Comparison of ENCODE assay signal across 26 cellular contexts in the genomic region with DNA sequence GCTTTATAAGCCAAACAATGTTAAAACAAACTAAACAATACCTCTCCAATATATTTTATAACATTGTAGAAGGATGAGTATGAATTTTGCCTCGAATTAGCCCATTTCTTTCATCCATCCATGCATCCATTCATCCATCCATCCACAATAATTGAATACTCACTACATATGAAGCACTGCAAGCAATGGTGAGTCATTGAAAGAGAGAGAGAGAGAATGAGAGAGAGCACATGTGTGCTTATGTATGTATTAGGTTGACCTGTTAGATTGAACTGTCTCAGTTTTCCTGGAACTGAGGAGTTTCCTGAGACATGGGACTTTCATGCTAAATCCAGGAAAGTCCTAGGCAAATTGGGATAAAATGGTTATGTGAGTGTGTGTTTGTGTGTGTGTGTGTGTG.
"Had no signal": no experiment of that assay in that cellular context is flagged by ENCODE, and none has a peak within 500 bp of the region (broad histone marks: within the 10 kb centered on the region; RNA-seq: fewer than 3 reads in every experiment).

No MANE protein-coding gene starts in this region.

- DNase-seq: activated CD4-positive, alpha-beta T cell treated with anti-CD3 and anti-CD28 coated beads, Interleukin-2, amount 10 ng/mL, durations not matched to agents 7 days and 5 days; activated CD4-positive, alpha-beta T cell treated with anti-CD3 and anti-CD28 coated beads, Interleukin-2, amount 50 U/mL, for 48 hours; activated CD8-positive, alpha-beta T cell treated with anti-CD3 and anti-CD28 coated beads, Interleukin-2, amount 10 ng/mL, durations not matched to agents 7 days and 5 days; activated gamma-delta T cell; activated naive CD4-positive, alpha-beta T cell treated with Interleukin-2 at 50 U/mL for 16 hours; activated T-cell treated with anti-CD3 and anti-CD28 coated beads, Interleukin-2, amount 50 U/mL, for 24 hours; adrenal gland; NCI-H1105 treated with DMSO at 0.1 percent for 48 hours; NCI-H1436; NCI-H1694; NCI-H1930; NCI-H2081 treated with DMSO at 0.1 percent for 48 hours; NCI-H345; NCI-H524 treated with DMSO at 0.1 percent for 48 hours; PC-3; SIG-M5; T1000; WERI-Rb-1 had no signal

- H3K4me2 ChIP-seq: KMS-11 had no signal

- FAIRE-seq: RCC 7860 had no signal

- H3K9ac ChIP-seq: KMS-11 had no signal

- ATAC-seq: activated CD8-positive, alpha-beta T cell treated with anti-CD3 and anti-CD28 coated beads, Interleukin-2, amount 10 ng/mL, durations not matched to agents 7 days and 5 days; activated naive CD4-positive, alpha-beta T cell treated with anti-CD3 and anti-CD28 coated beads, Interleukin-2, amount 50 U/mL, for 72 hours; PC-3; Right ventricle myocardium inferior had no signal

- H3K27ac Mint-ChIP-seq: activated CD4-positive, alpha-beta T cell treated with anti-CD3 and anti-CD28 coated beads, Interleukin-2, amount 10 ng/mL, durations not matched to agents 7 days and 5 days; activated CD8-positive, alpha-beta T cell treated with anti-CD3 and anti-CD28 coated beads, Interleukin-2, amount 10 ng/mL, durations not matched to agents 7 days and 5 days; activated naive CD4-positive, alpha-beta T cell treated with anti-CD3 and anti-CD28 coated beads, Interleukin-2, amount 50 U/mL, for 72 hours; activated T-cell treated with anti-CD3 and anti-CD28 coated beads, Interleukin-2, amount 50 U/mL, for 24 hours; activated T-helper 2 cell treated with anti-CD3 and anti-CD28 coated beads, Interferon-gamma antibody, Interleukin-2, Interleukin-4, amounts not matched to agents 10 μg/mL and 5 μg/mL and 100 μg/mL, durations not matched to agents 14 hours and 24 hours and 36 hours; brain had no signal

- H3K4me3 ChIP-seq: adrenal gland, SK-N-MC had no signal

- H3K27me3 Mint-ChIP-seq: brain had no signal

- H3K36me3 ChIP-seq: adrenal gland, WERI-Rb-1 had no signal

- H3K9me3 ChIP-seq: adrenal gland had no signal

- H3K27me3 ChIP-seq: adrenal gland had no signal

- H3K4me3 Mint-ChIP-seq: activated CD4-positive, alpha-beta T cell treated with anti-CD3 and anti-CD28 coated beads, Interleukin-2, amount 10 ng/mL, durations not matched to agents 7 days and 5 days; activated CD8-positive, alpha-beta T cell treated with anti-CD3 and anti-CD28 coated beads, Interleukin-2, amount 10 ng/mL, durations not matched to agents 7 days and 5 days; activated T-cell treated with anti-CD3 and anti-CD28 coated beads, Interleukin-2, amount 50 U/mL, for 24 hours; brain had no signal

- H3K36me3 Mint-ChIP-seq: activated naive CD4-positive, alpha-beta T cell treated with anti-CD3 and anti-CD28 coated beads, Interleukin-2, amount 50 U/mL, for 72 hours; brain had no signal

- H3K27ac ChIP-seq: adrenal gland, KMS-11, RWPE1, SK-N-MC, WERI-Rb-1 had no signal

- H3K9me3 Mint-ChIP-seq: activated CD4-positive, alpha-beta T cell treated with anti-CD3 and anti-CD28 coated beads, Interleukin-2, amount 10 ng/mL, durations not matched to agents 7 days and 5 days; activated naive CD4-positive, alpha-beta T cell treated with anti-CD3 and anti-CD28 coated beads, Interleukin-2, amount 50 U/mL, for 72 hours; activated T-cell treated with anti-CD3 and anti-CD28 coated beads, Interleukin-2, amount 50 U/mL, for 24 hours; activated T-helper 2 cell treated with anti-CD3 and anti-CD28 coated beads, Interferon-gamma antibody, Interleukin-2, Interleukin-4, amounts not matched to agents 10 μg/mL and 5 μg/mL and 100 μg/mL, durations not matched to agents 14 hours and 24 hours and 36 hours had no signal

- H3K4me1 ChIP-seq: adrenal gland had no signal
